ENCODE assay signal across 8 cellular contexts in the genomic region with DNA sequence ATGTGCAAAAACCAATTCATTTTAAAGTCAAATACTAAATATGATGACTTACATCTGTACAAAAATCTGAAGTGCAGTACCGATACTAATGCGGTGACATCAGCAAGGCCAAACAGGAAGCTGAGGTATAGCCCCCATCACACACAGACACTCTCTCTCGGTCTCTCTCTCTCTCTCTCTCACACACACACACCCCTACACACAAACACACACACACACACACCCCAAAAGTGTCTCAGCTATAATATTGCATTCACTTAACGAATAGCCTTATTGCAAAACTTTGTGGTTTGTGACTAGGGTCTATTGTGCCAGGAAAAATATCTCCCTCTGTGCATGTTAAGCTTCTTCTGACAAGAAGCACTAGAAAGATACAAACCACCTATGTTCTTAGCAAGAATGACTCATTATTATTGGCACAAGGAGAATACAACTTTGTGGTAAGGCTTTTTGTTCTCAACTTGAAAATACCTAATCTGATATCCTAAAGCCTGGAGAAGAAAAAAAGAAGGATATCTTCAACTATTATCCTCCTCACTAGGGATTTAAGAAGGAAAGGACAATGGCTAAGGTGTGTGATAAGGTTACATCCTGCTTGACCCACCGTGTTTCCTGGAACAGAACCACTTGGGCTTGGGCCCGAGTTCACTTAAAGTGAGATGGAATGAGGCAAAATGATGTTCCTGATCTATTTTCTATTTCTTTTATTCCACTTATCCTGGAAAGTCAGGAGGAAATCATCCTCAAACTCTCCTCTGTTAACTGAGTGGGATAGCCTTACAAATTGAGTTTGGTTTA.
A peak's percentile ranks its signal among the peaks of the same experiment; 100 is the strongest.
DNase-seq lines count a peak whose midpoint lies in the region; ATAC-seq and TF ChIP-seq lines count a peak whose summit lies in the region.

No MANE protein-coding gene starts in this region.

- TF ChIP-seq CTCF in AG10803 (conservative IDR thresholded peaks at IDR 0.05; ENCODE audit: low read length) = no peak

- ATAC-seq in GM19372 (IDR thresholded peaks at IDR 0.05; ENCODE audit: low read depth, unreplicated experiment) (peak; percentile 97), HG03442 (IDR thresholded peaks at IDR 0.05; ENCODE audit: unreplicated experiment) (peak; percentile 87), esophagus mucosa (peak; percentile 86)

- no peak overlapping the region for H3K4me3 ChIP-seq in AG10803 (ENCODE audit: low read length)

- DNase-seq in AG10803 (ENCODE audit: low read depth) (peak; percentile 96), NCI-H1092 treated with DMSO at 0.1 percent for 48 hours (lab: John Stamatoyannopoulos, UW) (no peak), NCI-H2196 (lab: John Stamatoyannopoulos, UW; ENCODE audit: unreplicated experiment) (no peak)
- peak; percentile 34 to 44 for DNase-seq in activated CD4-positive, alpha-beta T cell treated with anti-CD3 and anti-CD28 coated beads for 4 hours
- peak; percentile 74 for DNase-seq in stimulated activated CD4-positive, alpha-beta T cell treated with anti-CD3 and anti-CD28 coated beads, Interleukin-1b, Interleukin-23, amount 100 ng/mL, for 48 hours

Comparison
In these comparisons a context has a peak if more than half of its experiments do, and no peak if none do; other contexts are left out.
1. DNase-seq: peak in AG10803 (single experiment), activated CD4-positive, alpha-beta T cell treated with anti-CD3 and anti-CD28 coated beads for 4 hours (2 of 2) and stimulated activated CD4-positive, alpha-beta T cell treated with anti-CD3 and anti-CD28 coated beads, Interleukin-1b, Interleukin-23, amount 100 ng/mL, for 48 hours (single experiment); none in NCI-H1092 treated with DMSO at 0.1 percent for 48 hours (single experiment) and NCI-H2196 (single experiment).
2. Peak in every context shown above with its lines, with median percentiles within 50 percentile points of each other: ATAC-seq.